Comparison of ENCODE assay signal across 8 cellular contexts in the genomic region with DNA sequence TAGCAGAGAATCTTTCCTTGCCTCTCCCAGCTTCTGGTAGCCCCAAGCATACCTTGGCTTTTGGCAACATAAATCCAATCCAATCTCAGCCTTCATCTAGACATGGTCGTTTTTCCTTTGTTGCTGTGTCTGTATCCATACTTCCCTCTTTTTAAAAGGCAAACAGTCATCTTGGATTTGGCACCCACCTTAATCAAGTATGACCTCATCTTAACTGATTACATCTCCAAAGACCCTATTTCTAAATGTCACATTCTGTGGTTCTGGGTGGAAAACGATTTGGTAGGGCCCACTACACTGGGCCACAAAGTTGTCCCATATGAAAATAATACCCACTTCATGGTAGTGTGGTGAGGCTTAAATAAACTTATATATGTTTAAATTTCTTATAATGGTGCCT. TPM values are rescaled to one million over a fixed set of nuclear protein-coding genes. Genes with fewer than 3 reads are reported as not detected.
DNase-seq lines count a peak whose midpoint lies in the region; ATAC-seq and TF ChIP-seq lines count a peak whose summit lies in the region.

No MANE protein-coding gene starts in this region.

- POLR2A ChIA-PET in OCI-LY7 (lab: Charles Lee), result interaction anchor here (0.5 to 3.2 kb wide), 6 partner anchors 8 to 1428 kb away, joined by 3 to 19 read pairs (median 4); a partner anchor contains a TSS

- ATAC-seq in HG03280 (IDR thresholded peaks at IDR 0.05; ENCODE audit: unreplicated experiment), result no peak

- H3K27ac ChIP-seq in OCI-LY7 (ENCODE audit: low read depth, low read length, poor library complexity, severe bottlenecking) (peak overlapping the region; percentile 81), esophagus muscularis mucosa (replicated peaks in 1 of 4) (peak overlapping the region; percentile 87 to 94 (median 92)), prostate gland (peak overlapping the region in 1 of 2 donors; percentile 93)

- DNase-seq in GM06990 (ENCODE audit: extremely low read depth, insufficient read length), result no peak
- peak; percentile 6 for DNase-seq in OCI-LY7 (ENCODE audit: low spot score)
- DNase-seq in esophagus muscularis mucosa (ENCODE audit: extremely low spot score), result no peak
- no peak for DNase-seq in prostate gland (ENCODE audit: low spot score)
- no peak for DNase-seq in putamen (ENCODE audit: low spot score)
- no peak for DNase-seq in superior temporal gyrus (ENCODE audit: extremely low spot score)
- no peak for DNase-seq in ecto neural progenitor cell (ENCODE audit: low spot score)

- peaks cover 43% of the 10 kb centered on the region for H3K4me1 ChIP-seq in OCI-LY7 (ENCODE audit: insufficient read depth, low read length, poor library complexity, severe bottlenecking)
- H3K4me1 ChIP-seq in esophagus muscularis mucosa, result peaks cover 20 to 32% (median 28%) of the 10 kb centered on the region in 4 donors
- H3K4me1 ChIP-seq in prostate gland (replicated peaks), result no peaks in the 10 kb centered on the region

- H4K20me1 ChIP-seq in OCI-LY7 (ENCODE audit: insufficient read depth, low read length), result no peaks in the 10 kb centered on the region

- no peak for TF ChIP-seq EP300 in esophagus muscularis mucosa (IDR thresholded peaks at IDR 0.05)

- H2AFZ ChIP-seq in OCI-LY7 (ENCODE audit: low read length), result peak overlapping the region; percentile 53; the same call in 1 of the 2 replicates

- H3K79me2 ChIP-seq in OCI-LY7 (ENCODE audit: insufficient read depth, low read depth, low read length), result peaks cover 33% of the 10 kb centered on the region

- 6% methylated on average over 2 of the region's 2 CpGs for WGBS in esophagus muscularis mucosa
- 0% methylated on average over 2 of the region's 2 CpGs for WGBS in prostate gland

- CTCF ChIA-PET in OCI-LY7 (lab: Charles Lee; ENCODE audit: unreplicated experiment), result interaction anchor here (1.3 kb wide), 1 partner anchor 15 kb away, joined by 4 read pairs; no protein-coding TSS in a partner anchor

- H3K4me2 ChIP-seq in OCI-LY7 (ENCODE audit: low read length), result peak overlapping the region; percentile 86

- H3K9me2 ChIP-seq in OCI-LY7 (ENCODE audit: insufficient read depth, low read length), result no peaks in the 10 kb centered on the region

- H3K27me3 ChIP-seq in GM06990 (replicated peaks; ENCODE audit: control insufficient read depth, insufficient read depth, low read length), result no peaks in the 10 kb centered on the region
- H3K27me3 ChIP-seq in esophagus muscularis mucosa, result no peaks in the 10 kb centered on the region
- no peaks in the 10 kb centered on the region for H3K27me3 ChIP-seq in prostate gland (replicated peaks; ENCODE audit: insufficient read depth)

- TSS peak; percentile 75 for BruUV-seq in OCI-LY7 (replicated peaks; lab: Mats Ljungman, UMichigan)

- TF ChIP-seq POLR2A in esophagus muscularis mucosa (IDR thresholded peaks at IDR 0.05; ENCODE audit: low read depth) (no peak), prostate gland (IDR thresholded peaks at IDR 0.05) (no peak)

- intact Hi-C loops in OCI-LY7 (cut with micrococcal nuclease; ENCODE audit: unreplicated experiment) (loop anchor here (1.0 to 5.0 kb wide), 3 partner anchors 16 to 460 kb away; a partner anchor contains a TSS), esophagus muscularis mucosa (cut with DNase I) (loop anchor here (10.0 kb wide), 2 partner anchors 463 to 553 kb away; a partner anchor contains a TSS), prostate gland (cut with DNase I) (no loop called here)

- H3K9me3 ChIP-seq in OCI-LY7 (ENCODE audit: low read length), result no peaks in the 10 kb centered on the region
- H3K9me3 ChIP-seq in esophagus muscularis mucosa, result no peaks in the 10 kb centered on the region
- no peaks in the 10 kb centered on the region for H3K9me3 ChIP-seq in prostate gland

- H3K36me3 ChIP-seq in GM06990 (ENCODE audit: control insufficient read depth, insufficient read depth, low read length), result peaks cover 4% of the 10 kb centered on the region
- H3K36me3 ChIP-seq in OCI-LY7 (ENCODE audit: insufficient read depth, low read length), result peaks cover 39% of the 10 kb centered on the region
- peaks cover 3 to 34% (median 16%) of the 10 kb centered on the region in 4 donors for H3K36me3 ChIP-seq in esophagus muscularis mucosa
- no peaks in the 10 kb centered on the region for H3K36me3 ChIP-seq in prostate gland

- H3K4me3 ChIP-seq in GM06990 (replicated peaks; ENCODE audit: low read depth, low read length) (peak overlapping the region; percentile 82), OCI-LY7 (ENCODE audit: low read depth, low read length, poor library complexity, severe bottlenecking) (peak overlapping the region; percentile 81), esophagus muscularis mucosa (peak overlapping the region; percentile 80 to 90 (median 83)), prostate gland (peak overlapping the region; percentile 73 to 74)

- TF ChIP-seq CTCF in GM06990 (IDR thresholded peaks at IDR 0.05; ENCODE audit: insufficient read depth, low read length, poor library complexity, severe bottlenecking) (no peak), OCI-LY7 (conservative IDR thresholded peaks at IDR 0.05; ENCODE audit: low read length) (no peak), esophagus muscularis mucosa (IDR thresholded peaks at IDR 0.05) (no peak), prostate gland (IDR thresholded peaks at IDR 0.05) (no peak)

RNA-seq across cellular contexts. Expression of a gene that starts 0.9 kb away (rescaled TPM):
- total RNA-seq in OCI-LY7 (2014; rRNA removed; shearing (Covaris generic)), result 28.6 and 34.1 TPM in 2 replicates
- total RNA-seq in OCI-LY7 (2022), result 30.3 and 33.1 TPM in 2 replicates
- total RNA-seq in esophagus muscularis mucosa, result 10 to 100 TPM; 10.8 to 17.1 (median 12.5) TPM
- 10 to 100 TPM; 12.2 to 16.0 TPM for total RNA-seq in prostate gland

RNA-seq across cellular contexts. Expression of a gene that starts 15.9 kb away (rescaled TPM):
- 57.4 and 65.0 TPM in 2 replicates for total RNA-seq in OCI-LY7 (2014; rRNA removed; shearing (Covaris generic))
- total RNA-seq in OCI-LY7 (2022), result 56.4 and 67.5 TPM in 2 replicates
- total RNA-seq in esophagus muscularis mucosa, result 10 to 100 TPM; 18.3 to 46.4 (median 34.7) TPM
- total RNA-seq in prostate gland, result 10 to 100 TPM; 24.6 to 27.6 TPM

RNA-seq across cellular contexts. Expression of a gene that starts 19.7 kb away (rescaled TPM):
- not detected in 2 replicates for total RNA-seq in OCI-LY7 (2014; rRNA removed; shearing (Covaris generic))
- total RNA-seq in OCI-LY7 (2022) (not detected in 2 replicates), esophagus muscularis mucosa (not detected), prostate gland (under 1 TPM in 1 of 2 donors, not detected in 1; 0.87 TPM)

RNA-seq across cellular contexts. Expression of a gene that starts 51.2 kb away (rescaled TPM):
- total RNA-seq in OCI-LY7 (2014; rRNA removed; shearing (Covaris generic)), result not detected in 2 replicates
- total RNA-seq in OCI-LY7 (2022) (not detected in 2 replicates), esophagus muscularis mucosa (under 1 TPM in 2 of 4 donors, not detected in 2; 0.26 to 0.40 TPM), prostate gland (not detected)

RNA-seq across cellular contexts. Expression of a gene that starts 57.8 kb away (rescaled TPM):
- not detected in 2 replicates for total RNA-seq in OCI-LY7 (2014; rRNA removed; shearing (Covaris generic))
- total RNA-seq in OCI-LY7 (2022) (not detected in 2 replicates), esophagus muscularis mucosa (not detected), prostate gland (not detected)
